Comparison of ENCODE assay signal across 10 cellular contexts in the genomic region with DNA sequence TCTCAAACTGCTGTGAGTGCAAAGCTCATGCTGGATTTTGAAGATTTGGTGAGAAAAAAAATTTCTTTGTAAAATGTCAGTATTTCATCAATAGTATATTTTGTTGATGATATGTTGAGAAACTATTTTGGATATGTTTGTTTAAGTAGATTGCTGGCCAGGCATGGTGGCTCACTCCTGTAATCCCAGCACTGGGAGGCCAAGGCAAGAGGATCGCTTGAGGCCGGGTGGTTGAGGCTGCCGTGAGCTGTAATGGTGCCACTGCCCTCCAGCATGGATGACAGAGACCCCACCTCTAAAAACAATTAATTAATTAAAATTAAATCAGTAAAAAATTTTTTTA. TPM values are rescaled to one million over a fixed set of nuclear protein-coding genes. Genes with fewer than 3 reads are reported as not detected.
DNase-seq lines count a peak whose midpoint lies in the region; ATAC-seq and TF ChIP-seq lines count a peak whose summit lies in the region.
"Had no signal": no experiment of that assay in that cellular context is flagged by ENCODE, and none has a peak within 500 bp of the region (broad histone marks: within the 10 kb centered on the region; RNA-seq: fewer than 3 reads in every experiment).

No MANE protein-coding gene starts in this region.

- BruUV-seq in OCI-LY7 (replicated peaks; lab: Mats Ljungman, UMichigan): no TSS peak

- intact Hi-C loops in OCI-LY7 (cut with micrococcal nuclease; ENCODE audit: unreplicated experiment): no loop called here
- intact Hi-C loops in ovary (cut with DNase I): no loop called here

- no peaks in the 10 kb centered on the region for H3K27me3 Mint-ChIP-seq in CD4-positive, CD25-positive, alpha-beta regulatory T cell

- H3K9ac ChIP-seq in duodenal mucosa (ENCODE audit: low read depth in 1 of 2, low read length in 2 of 2): peak overlapping the region in 1 of 2 donors; percentile 38

- DNase-seq in CD4-positive, CD25-positive, alpha-beta regulatory T cell: no peak
- DNase-seq in OCI-LY7 (ENCODE audit: low spot score) (no peak), ovary (peak in 1 of 5 donors; percentile 28), cerebellar nuclear complex (lab: John Stamatoyannopoulos, UW) (no peak), DMS153 treated with DMSO at 0.1 percent for 48 hours (lab: John Stamatoyannopoulos, UW; ENCODE audit: unreplicated experiment) (no peak)
- DNase-seq: DMS79 treated with DMSO at 0.1 percent for 48 hours, NCI-H2107 had no signal

- no peaks in the 10 kb centered on the region for H3K9me2 ChIP-seq in OCI-LY7 (ENCODE audit: insufficient read depth, low read length)

- H3K9me3 Mint-ChIP-seq in CD4-positive, CD25-positive, alpha-beta regulatory T cell: peaks cover 0 to 1% (median 0%) of the 10 kb centered on the region in 7 donors

- CTCF ChIA-PET in OCI-LY7 (lab: Charles Lee; ENCODE audit: unreplicated experiment): interaction anchor here (1.4 kb wide), 1 partner anchor 28 kb away, joined by 4 read pairs; no protein-coding TSS in a partner anchor

- no peaks in the 10 kb centered on the region for H3K9me3 ChIP-seq in CD4-positive, CD25-positive, alpha-beta regulatory T cell (ENCODE audit: control insufficient read depth in 2 of 2, low read length in 2 of 2)
- peaks cover 3% of the 10 kb centered on the region for H3K9me3 ChIP-seq in OCI-LY7 (ENCODE audit: low read length)
- H3K9me3 ChIP-seq in duodenal mucosa (ENCODE audit: control insufficient read depth in 1 of 2, low read length in 2 of 2): no peaks in the 10 kb centered on the region
- H3K9me3 ChIP-seq in ovary: no peaks in the 10 kb centered on the region

- H3K4me1 ChIP-seq in CD4-positive, CD25-positive, alpha-beta regulatory T cell (ENCODE audit: control insufficient read depth, insufficient read depth, low read length, poor library complexity, severe bottlenecking): peaks cover 42% of the 10 kb centered on the region
- H3K4me1 ChIP-seq in OCI-LY7 (ENCODE audit: insufficient read depth, low read length, poor library complexity, severe bottlenecking) (peaks cover 66% of the 10 kb centered on the region), duodenal mucosa (ENCODE audit: control insufficient read depth in 1 of 2, insufficient read depth in 2 of 2, low read length in 2 of 2) (peaks cover 21 to 23% of the 10 kb centered on the region in 2 donors), ovary (ENCODE audit: insufficient read depth) (peaks cover 26% of the 10 kb centered on the region)

- no peak for TF ChIP-seq POLR2A in ovary (IDR thresholded peaks at IDR 0.05)

- no peak for TF ChIP-seq CTCF in OCI-LY7 (conservative IDR thresholded peaks at IDR 0.05; ENCODE audit: low read length)
- TF ChIP-seq CTCF in ovary (IDR thresholded peaks at IDR 0.05): no peak

- POLR2A ChIA-PET in OCI-LY7 (lab: Charles Lee): interaction anchor here (0.6 to 5.5 kb wide), 4 partner anchors 12 to 28 kb away, joined by 3 to 63 read pairs (median 12); no protein-coding TSS in a partner anchor

- ATAC-seq in CD4-positive, CD25-positive, alpha-beta regulatory T cell (ENCODE audit: low read depth in 2 of 2): no peak
- ATAC-seq in GM21367 (IDR thresholded peaks at IDR 0.05; ENCODE audit: unreplicated experiment) (no peak), GM21723 (IDR thresholded peaks at IDR 0.05; ENCODE audit: unreplicated experiment) (no peak)

- no peaks in the 10 kb centered on the region for H3K27me3 ChIP-seq in CD4-positive, CD25-positive, alpha-beta regulatory T cell (ENCODE audit: control insufficient read depth, insufficient read depth, low read length)
- H3K27me3 ChIP-seq in duodenal mucosa (ENCODE audit: control insufficient read depth in 1 of 2, insufficient read depth in 2 of 2, low read length in 2 of 2) (no peaks in the 10 kb centered on the region), ovary (no peaks in the 10 kb centered on the region)

- H3K4me3 Mint-ChIP-seq in CD4-positive, CD25-positive, alpha-beta regulatory T cell: peak overlapping the region; percentile 56 to 74 (median 66)

- peak overlapping the region; percentile 76 for H3K4me2 ChIP-seq in OCI-LY7 (ENCODE audit: low read length)

- peak overlapping the region; percentile 86 to 94 (median 92) for H3K27ac Mint-ChIP-seq in CD4-positive, CD25-positive, alpha-beta regulatory T cell

- H3K4me3 ChIP-seq in CD4-positive, CD25-positive, alpha-beta regulatory T cell (ENCODE audit: low read depth, low read length): no peak overlapping the region
- H3K4me3 ChIP-seq in OCI-LY7 (ENCODE audit: low read depth, low read length, poor library complexity, severe bottlenecking): peak overlapping the region; percentile 44
- no peak overlapping the region for H3K4me3 ChIP-seq in duodenal mucosa (ENCODE audit: low read depth in 1 of 2, low read length in 2 of 2)
- no peak overlapping the region for H3K4me3 ChIP-seq in ovary

- no peaks in the 10 kb centered on the region for H3K36me3 Mint-ChIP-seq in CD4-positive, CD25-positive, alpha-beta regulatory T cell

- no peaks in the 10 kb centered on the region for H4K20me1 ChIP-seq in OCI-LY7 (ENCODE audit: insufficient read depth, low read length)

- no peaks in the 10 kb centered on the region for H3K79me2 ChIP-seq in OCI-LY7 (ENCODE audit: insufficient read depth, low read depth, low read length)

- H3K4me1 Mint-ChIP-seq in CD4-positive, CD25-positive, alpha-beta regulatory T cell: peaks cover 8 to 77% (median 33%) of the 10 kb centered on the region in 4 donors

- TF ChIP-seq EP300 in ovary (IDR thresholded peaks at IDR 0.05): no peak

- H3K27ac ChIP-seq in CD4-positive, CD25-positive, alpha-beta regulatory T cell (ENCODE audit: insufficient read depth, low read length, poor library complexity, severe bottlenecking): peak overlapping the region; percentile 79
- H3K27ac ChIP-seq in OCI-LY7 (ENCODE audit: low read depth, low read length, poor library complexity, severe bottlenecking): peak overlapping the region; percentile 75
- H3K27ac ChIP-seq in duodenal mucosa (ENCODE audit: low read depth, low read length): peak overlapping the region; percentile 73
- H3K27ac ChIP-seq in ovary: peak overlapping the region; percentile 84 to 94

- H2AFZ ChIP-seq in OCI-LY7 (ENCODE audit: low read length): peak overlapping the region; percentile 53; the same call in 1 of the 2 replicates

- 94 to 99% (median 98%) methylated on average over 3 of the region's 3 CpGs for WGBS in ovary, 3 donors

- no peaks in the 10 kb centered on the region for H3K36me3 ChIP-seq in CD4-positive, CD25-positive, alpha-beta regulatory T cell (ENCODE audit: control insufficient read depth, insufficient read depth, low read length)
- H3K36me3 ChIP-seq in OCI-LY7 (ENCODE audit: insufficient read depth, low read length) (0 out of 2 replicates have a peak, but pooled peaks cover 2% of the 10 kb centered on the region), duodenal mucosa (ENCODE audit: control insufficient read depth in 1 of 2, insufficient read depth in 2 of 2, low read length in 2 of 2) (no peaks in the 10 kb centered on the region), ovary (no peaks in the 10 kb centered on the region)

RNA-seq across cellular contexts. Expression of a gene that starts 6.9 kb away (rescaled TPM):
- 6.7 TPM for total RNA-seq in CD4-positive, CD25-positive, alpha-beta regulatory T cell
- 10 to 100 TPM in 2 of 4 donors, 1 to 10 TPM in 2; 3.5 to 94.8 (median 42.6) TPM for polyA plus RNA-seq in CD4-positive, CD25-positive, alpha-beta regulatory T cell
- 0.95 and 1.5 TPM in 2 replicates for total RNA-seq in OCI-LY7 (2014; rRNA removed; shearing (Covaris generic))
- 1.5 and 2.2 TPM in 2 replicates for total RNA-seq in OCI-LY7 (2022)
- 1,000 to 10,000 TPM in 2 of 7 donors, 100 to 1,000 TPM in 5; 150 to 1,394 (median 665) TPM for total RNA-seq in ovary
- 1,000 to 10,000 TPM in 1 of 2 donors, 100 to 1,000 TPM in 1; 506 to 1,096 TPM for polyA plus RNA-seq in ovary

RNA-seq across cellular contexts. Expression of a gene that starts 13.7 kb away (rescaled TPM):
- 320 TPM for total RNA-seq in CD4-positive, CD25-positive, alpha-beta regulatory T cell
- 1,000 to 10,000 TPM; 1,249 to 1,544 (median 1,415) TPM for polyA plus RNA-seq in CD4-positive, CD25-positive, alpha-beta regulatory T cell
- 30.3 and 36.4 TPM in 2 replicates for total RNA-seq in OCI-LY7 (2014; rRNA removed; shearing (Covaris generic))
- total RNA-seq in OCI-LY7 (2022) (72.4 TPM in 2 replicates), ovary (100 to 1,000 TPM; 317 to 760 (median 496) TPM)
- 100 to 1,000 TPM; 211 to 748 TPM for polyA plus RNA-seq in ovary

RNA-seq across cellular contexts. Expression of a gene that starts 19.9 kb away (rescaled TPM):
- total RNA-seq in CD4-positive, CD25-positive, alpha-beta regulatory T cell: 376 TPM
- 1,000 to 10,000 TPM; 1,701 to 2,097 (median 1,858) TPM for polyA plus RNA-seq in CD4-positive, CD25-positive, alpha-beta regulatory T cell
- 9.5 and 22.1 TPM in 2 replicates for total RNA-seq in OCI-LY7 (2014; rRNA removed; shearing (Covaris generic))
- 110 and 117 TPM in 2 replicates for total RNA-seq in OCI-LY7 (2022)
- 1,000 to 10,000 TPM in 1 of 7 donors, 100 to 1,000 TPM in 6; 207 to 1,149 (median 546) TPM for total RNA-seq in ovary
- 100 to 1,000 TPM; 306 to 616 TPM for polyA plus RNA-seq in ovary

RNA-seq across cellular contexts. Expression of a gene that starts 28.2 kb away (rescaled TPM):
- not detected for total RNA-seq in CD4-positive, CD25-positive, alpha-beta regulatory T cell
- polyA plus RNA-seq in CD4-positive, CD25-positive, alpha-beta regulatory T cell: not detected
- total RNA-seq in OCI-LY7 (2014; rRNA removed; shearing (Covaris generic)): not detected in 2 replicates
- total RNA-seq in OCI-LY7 (2022) (not detected in 2 replicates), ovary (not detected)
- polyA plus RNA-seq in ovary: not detected

RNA-seq across cellular contexts. Expression of a gene that starts 38.6 kb away (rescaled TPM):
- total RNA-seq in CD4-positive, CD25-positive, alpha-beta regulatory T cell: 188 TPM
- polyA plus RNA-seq in CD4-positive, CD25-positive, alpha-beta regulatory T cell: 1 to 10 TPM; 1.5 to 2.9 (median 2.5) TPM
- total RNA-seq in OCI-LY7 (2014; rRNA removed; shearing (Covaris generic)): 6.3 and 7.0 TPM in 2 replicates
- 0.93 and 1.2 TPM in 2 replicates for total RNA-seq in OCI-LY7 (2022)
- 10 to 100 TPM in 4 of 7 donors, 1 to 10 TPM in 3; 3.3 to 21.3 (median 10.6) TPM for total RNA-seq in ovary
- 1 to 10 TPM in 1 of 2 donors, under 1 TPM in 1; 0.25 to 6.1 TPM for polyA plus RNA-seq in ovary

Comparison
In these comparisons a context has a peak if more than half of its experiments do, and no peak if none do; other contexts are left out.
1. RNA of a gene that starts 6.9 kb away (total RNA-seq): 150 to 1,394 TPM in ovary; 6.7 TPM in CD4-positive, CD25-positive, alpha-beta regulatory T cell (single experiment) and 0.95 to 2.2 TPM in OCI-LY7; every median in the first group is over 10 times any median in the second.
2. Peak in every context shown above with its lines, with median percentiles within 50 percentile points of each other: H3K27ac ChIP-seq.